19 cellular contexts compared by ENCODE assay signal in the genomic region with DNA sequence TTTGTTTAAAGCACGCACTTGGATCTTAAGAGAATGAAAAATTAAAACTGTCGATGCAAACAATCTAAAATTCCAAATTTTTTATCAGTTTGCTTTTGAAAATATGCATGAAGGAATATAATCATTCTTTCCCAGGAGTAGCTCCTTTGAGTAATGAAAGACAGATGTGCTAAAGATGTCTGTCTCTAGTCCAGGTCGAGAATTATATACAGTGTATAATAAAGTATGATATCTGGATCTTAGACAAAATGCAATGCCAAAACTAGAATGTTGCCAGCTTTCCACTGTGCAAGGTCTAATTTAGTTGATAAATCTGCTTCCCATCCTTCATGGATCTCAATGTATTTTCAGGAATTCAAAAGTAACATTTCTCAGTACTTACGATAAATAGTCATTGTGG.
A peak's percentile ranks its signal among the peaks of the same experiment; 100 is the strongest.
DNase-seq lines count a peak whose midpoint lies in the region; FAIRE-seq lines count a peak whose summit lies in the region.
"Had no signal": no experiment of that assay in that cellular context is flagged by ENCODE, and none has a peak within 500 bp of the region (broad histone marks: within the 10 kb centered on the region; RNA-seq: fewer than 3 reads in every experiment).

No MANE protein-coding gene starts in this region.

- H3K9me3 ChIP-seq in SK-N-MC (ENCODE audit: low read depth, low read length) (no peaks in the 10 kb centered on the region), neuronal stem cell (replicated peaks in 1 of 2; ENCODE audit: control insufficient read depth in 2 of 2, insufficient read depth in 1 of 2, low read depth in 1 of 2, low read length in 2 of 2) (no peaks in the 10 kb centered on the region)
- H3K9me3 ChIP-seq: A549; BLaER1 treated with 17β-estradiol and CSF1 and Interleukin-3, amounts not matched to agents 10 nM and 100 nM had no signal

- no peak overlapping the region for H4K91ac ChIP-seq in neuronal stem cell (ENCODE audit: low read depth, low read length, poor library complexity)

- WGBS in neuronal stem cell (ENCODE audit: extremely low coverage in 2 of 2, insufficient read length in 2 of 2, insufficient replicate concordance in 1 of 2), 2 donors, result no CpG with 5 or more reads among the region's 4 CpGs

- no peak overlapping the region for H2BK5ac ChIP-seq in neuronal stem cell (ENCODE audit: low read length)

- no peak overlapping the region for H2BK120ac ChIP-seq in neuronal stem cell (ENCODE audit: low read depth, low read length)

- no peak overlapping the region for H3K23ac ChIP-seq in neuronal stem cell (ENCODE audit: low read depth, low read length, poor library complexity)

- H2BK12ac ChIP-seq in neuronal stem cell (ENCODE audit: low read length), result no peak overlapping the region

- H4K8ac ChIP-seq in neuronal stem cell (ENCODE audit: low read depth, low read length), result no peak overlapping the region

- H2AFZ ChIP-seq in neuronal stem cell (ENCODE audit: low read length), result peak overlapping the region; percentile 18

- no peak overlapping the region for H3K4me2 ChIP-seq in neuronal stem cell (ENCODE audit: insufficient read depth, low read length, poor library complexity, severe bottlenecking)
- H3K4me2 ChIP-seq: A549; BLaER1 treated with 17β-estradiol and CSF1 and Interleukin-3, amounts not matched to agents 10 nM and 100 nM had no signal

- H2AK5ac ChIP-seq in neuronal stem cell (ENCODE audit: low read depth, low read length), result no peak overlapping the region

- no peak overlapping the region for H3K4me3 ChIP-seq in SK-N-MC
- no peak overlapping the region for H3K4me3 ChIP-seq in neuronal stem cell (ENCODE audit: low read length in 2 of 2)
- H3K4me3 ChIP-seq: A549; BLaER1 treated with 17β-estradiol and CSF1 and Interleukin-3, amounts not matched to agents 10 nM and 100 nM had no signal

- FAIRE-seq in GM19239 (lab: Jason Lieb, UNC), result no peak
- FAIRE-seq: A549 had no signal

- H3K14ac ChIP-seq in neuronal stem cell (ENCODE audit: low read length), result no peak overlapping the region

- no peak overlapping the region for H2BK15ac ChIP-seq in neuronal stem cell (ENCODE audit: low read length)

- no peak overlapping the region for H3K18ac ChIP-seq in neuronal stem cell (ENCODE audit: low read length)

- H3K4ac ChIP-seq in neuronal stem cell (ENCODE audit: low read length), result no peak overlapping the region

- DNase-seq in GM03348 (ENCODE audit: low spot score) (peak; percentile 12), SK-N-MC (ENCODE audit: low read depth, low spot score) (no peak), fibroblast of peridontal ligament (ENCODE audit: extremely low read depth) (peak; percentile 25), neuronal stem cell (ENCODE audit: low spot score) (no peak), DMS153 (lab: John Stamatoyannopoulos, UW) (no peak), pons (ENCODE audit: low spot score) (no peak), GM19239 (ENCODE audit: insufficient read length, low spot score) (no peak), iPS-NIHi11 (ENCODE audit: low spot score) (no peak)
- DNase-seq: Calu3; CD4-positive, CD25-positive, alpha-beta regulatory T cell; DMS 273 treated with DMSO at 0.1 percent for 48 hours; DMS79 treated with DMSO at 0.1 percent for 48 hours; GF-D8; GOT3; H9; IMR-90; KBM-7 had no signal

- H3K4me1 ChIP-seq in neuronal stem cell (ENCODE audit: control insufficient read depth in 2 of 2, insufficient read depth in 1 of 2, low read depth in 1 of 2, low read length in 2 of 2), result no peaks in the 10 kb centered on the region
- H3K4me1 ChIP-seq: A549 had no signal

- no peaks in the 10 kb centered on the region for H3K79me1 ChIP-seq in neuronal stem cell (ENCODE audit: low read depth, low read length)

- no peaks in the 10 kb centered on the region for H3K27me3 ChIP-seq in neuronal stem cell (ENCODE audit: control insufficient read depth in 3 of 3, insufficient read depth in 3 of 3, low read depth in 1 of 3, low read length in 3 of 3)
- H3K27me3 ChIP-seq: BLaER1 treated with 17β-estradiol and CSF1 and Interleukin-3, amounts not matched to agents 10 nM and 100 nM had no signal

- H3K36me3 ChIP-seq in SK-N-MC (ENCODE audit: insufficient read depth, low read length) (no peaks in the 10 kb centered on the region), neuronal stem cell (replicated peaks in 1 of 2; ENCODE audit: control insufficient read depth in 2 of 2, insufficient read depth in 2 of 2, low read length in 2 of 2) (no peaks in the 10 kb centered on the region)
- H3K36me3 ChIP-seq: BLaER1 treated with 17β-estradiol and CSF1 and Interleukin-3, amounts not matched to agents 10 nM and 100 nM had no signal

- H3K9ac ChIP-seq in SK-N-MC (ENCODE audit: insufficient read length) (no peak overlapping the region), neuronal stem cell (ENCODE audit: low read depth, low read length, poor library complexity) (no peak overlapping the region)
- H3K9ac ChIP-seq: BLaER1 treated with 17β-estradiol and CSF1 and Interleukin-3, amounts not matched to agents 10 nM and 100 nM had no signal

- H3K27ac ChIP-seq in SK-N-MC (0 out of 2 replicates have a peak overlapping the region, but pooled peaks have one; percentile 26), neuronal stem cell (replicated peaks; ENCODE audit: low read length) (no peak overlapping the region)
- H3K27ac ChIP-seq: A549; BLaER1 treated with 17β-estradiol and CSF1 and Interleukin-3, amounts not matched to agents 10 nM and 100 nM had no signal

Comparison
In these comparisons a context has a peak if more than half of its experiments do, and no peak if none do; other contexts are left out.
1. DNase-seq: peak in GM03348 (single experiment) and fibroblast of peridontal ligament (single experiment); none in SK-N-MC (single experiment), neuronal stem cell (single experiment), DMS153 (single experiment), pons (single experiment), GM19239 (single experiment) and iPS-NIHi11 (single experiment).